1 cellular context compared by ENCODE assay signal in genomic region chr5:159907689-159908088, GRCh38.
TF ChIP-seq lines count a peak whose summit lies in the region.

No MANE protein-coding gene starts in this region.

TF ChIP-seq in IMR-90, 13 proteins besides CTCF, POLR2A, EP300 and RAD21:
- TF ChIP-seq CHD1 (IDR thresholded peaks at IDR 0.05; ENCODE audit: low read depth, low read length) (no peak), BHLHE40 (IDR thresholded peaks at IDR 0.05; ENCODE audit: low read depth, low read length) (no peak), SMC3 (IDR thresholded peaks at IDR 0.05; ENCODE audit: low read depth, low read length) (no peak), ELK1 (IDR thresholded peaks at IDR 0.05; ENCODE audit: borderline replicate concordance, low read depth, low read length) (no peak), MAFK (IDR thresholded peaks at IDR 0.05; ENCODE audit: low read depth, low read length) (no peak), USF2 (IDR thresholded peaks at IDR 0.05; ENCODE audit: low read depth, low read length) (no peak)
